27 cellular contexts compared by ENCODE assay signal in genomic region chr7:157270060-157270444, GRCh38.
DNase-seq lines count a peak whose midpoint lies in the region; ATAC-seq and TF ChIP-seq lines count a peak whose summit lies in the region.
"Had no signal": no experiment of that assay in that cellular context is flagged by ENCODE, and none has a peak within 500 bp of the region (broad histone marks: within the 10 kb centered on the region; RNA-seq: fewer than 3 reads in every experiment).

No MANE protein-coding gene starts in this region.

- BruUV-seq in PC-9 (replicated peaks; lab: Mats Ljungman, UMichigan), result no TSS peak

- H3K36me3 ChIP-seq in CD4-positive, alpha-beta memory T cell (ENCODE audit: insufficient read depth, low read length), result peaks cover 15% of the 10 kb centered on the region
- peaks cover 16 to 37% of the 10 kb centered on the region in 2 donors for H3K36me3 ChIP-seq in ascending aorta
- H3K36me3 ChIP-seq in PC-9 (ENCODE audit: low read depth), result 0 out of 2 replicates have a peak, but pooled peaks cover 16% of the 10 kb centered on the region

- H3K27ac ChIP-seq in CD4-positive, alpha-beta memory T cell (ENCODE audit: low read depth, low read length), result no peak overlapping the region
- H3K27ac ChIP-seq in ascending aorta, result peak overlapping the region; percentile 94 to 95
- H3K27ac ChIP-seq in PC-9, result no peak overlapping the region
- H3K27ac ChIP-seq: lower lobe of right lung, psoas muscle, testis had no signal

- H3K27me3 Mint-ChIP-seq in CD4-positive, alpha-beta memory T cell, result peaks cover 0 to 1% of the 10 kb centered on the region in 2 donors
- H3K27me3 Mint-ChIP-seq: activated CD4-positive, alpha-beta T cell treated with anti-CD3 and anti-CD28 coated beads, Interleukin-2, amount 10 ng/mL, durations not matched to agents 7 days and 5 days; naive thymus-derived CD8-positive, alpha-beta T cell had no signal

- peaks cover 51% of the 10 kb centered on the region for H3F3A ChIP-seq in PC-9 (ENCODE audit: insufficient read depth, low read depth)

- H3K4me1 Mint-ChIP-seq in CD4-positive, alpha-beta memory T cell, result peaks cover 12 to 25% (median 19%) of the 10 kb centered on the region in 4 donors

- no peaks in the 10 kb centered on the region for H3K9me2 ChIP-seq in PC-9 (ENCODE audit: insufficient read depth)

- H3K4me1 ChIP-seq in CD4-positive, alpha-beta memory T cell (ENCODE audit: insufficient read depth, low read length), result peaks cover 24% of the 10 kb centered on the region
- H3K4me1 ChIP-seq in ascending aorta (peaks cover 21 to 25% of the 10 kb centered on the region in 2 donors), PC-9 (replicated peaks; ENCODE audit: insufficient read depth) (no peaks in the 10 kb centered on the region)

- H2AFZ ChIP-seq in PC-9, result no peak overlapping the region

- no peak for ATAC-seq in sciatic nerve
- ATAC-seq: activated naive CD4-positive, alpha-beta T cell treated with anti-CD3 and anti-CD28 coated beads, Interleukin-2, amount 50 U/mL, for 72 hours; HCT116; lower lobe of right lung; naive thymus-derived CD8-positive, alpha-beta T cell; Panc1; psoas muscle had no signal

- POLR2A ChIA-PET in CD4-positive, alpha-beta memory T cell (lab: Charles Lee; ENCODE audit: partially characterized antibody), result interaction anchor here (0.8 kb wide), 1 partner anchor 32 kb away, joined by 5 read pairs; no protein-coding TSS in a partner anchor
- POLR2A ChIA-PET in PC-9 (lab: Charles Lee; ENCODE audit: unreplicated experiment), result no interaction called here

- H3K27ac Mint-ChIP-seq in CD4-positive, alpha-beta memory T cell, result peak overlapping the region; percentile 58 to 91 (median 72)
- H3K27ac Mint-ChIP-seq: activated CD4-positive, alpha-beta T cell treated with anti-CD3 and anti-CD28 coated beads, Interleukin-2, amount 10 ng/mL, durations not matched to agents 7 days and 5 days had no signal

- no peak overlapping the region for H3K4me2 ChIP-seq in PC-9

- H3K4me3 ChIP-seq in CD4-positive, alpha-beta memory T cell (ENCODE audit: low read length in 2 of 2), result no peak overlapping the region
- no peak overlapping the region for H3K4me3 ChIP-seq in ascending aorta
- H3K4me3 ChIP-seq in PC-9, result no peak overlapping the region
- H3K4me3 ChIP-seq: lower lobe of right lung, psoas muscle, testis had no signal

- TF ChIP-seq CTCF in ascending aorta (IDR thresholded peaks at IDR 0.05), result no peak
- no peak for TF ChIP-seq CTCF in PC-9 (conservative IDR thresholded peaks at IDR 0.05)

- CTCF ChIA-PET in CD4-positive, alpha-beta memory T cell (lab: Charles Lee; ENCODE audit: partially characterized antibody), result interaction anchor here (2.7 kb wide), 1 partner anchor 19 kb away, joined by 11 read pairs; no protein-coding TSS in a partner anchor
- CTCF ChIA-PET in PC-9 (lab: Charles Lee), result no interaction called here

- H3K27me3 ChIP-seq in CD4-positive, alpha-beta memory T cell (ENCODE audit: insufficient read depth, low read length), result no peaks in the 10 kb centered on the region
- H3K27me3 ChIP-seq in ascending aorta (no peaks in the 10 kb centered on the region), PC-9 (ENCODE audit: insufficient read depth, low read depth) (no peaks in the 10 kb centered on the region)
- H3K27me3 ChIP-seq: testis had no signal

- H3K9me3 ChIP-seq in CD4-positive, alpha-beta memory T cell (ENCODE audit: control insufficient read depth in 1 of 2, low read length in 2 of 2), result no peaks in the 10 kb centered on the region
- no peaks in the 10 kb centered on the region for H3K9me3 ChIP-seq in ascending aorta
- H3K9me3 ChIP-seq in PC-9 (ENCODE audit: insufficient read depth, low read depth), result no peaks in the 10 kb centered on the region
- H3K9me3 ChIP-seq: lower lobe of right lung, psoas muscle, testis had no signal

- peaks cover 0 to 1% (median 0%) of the 10 kb centered on the region in 8 donors for H3K9me3 Mint-ChIP-seq in CD4-positive, alpha-beta memory T cell
- H3K9me3 Mint-ChIP-seq: activated CD4-positive, alpha-beta T cell treated with anti-CD3 and anti-CD28 coated beads, Interleukin-2, amount 10 ng/mL, durations not matched to agents 7 days and 5 days; activated naive CD4-positive, alpha-beta T cell treated with anti-CD3 and anti-CD28 coated beads, Interleukin-2, amount 50 U/mL, for 72 hours; naive thymus-derived CD8-positive, alpha-beta T cell had no signal

- intact Hi-C loops in CD4-positive, alpha-beta memory T cell (cut with micrococcal nuclease), result loop anchor here (5.0 kb wide), 2 partner anchors 67 to 298 kb away; partner anchors contain the start of gene DNAJB6
- intact Hi-C loops in ascending aorta (cut with DNase I), result loop anchor here (5.0 kb wide), 1 partner anchor 323 kb away; the partner anchor contains the start of gene NOM1
- intact Hi-C loops in sciatic nerve (cut with DNase I), result no loop called here
- intact Hi-C loops in PC-9 (cut with micrococcal nuclease; ENCODE audit: unreplicated experiment), result no loop called here

- H3K79me2 ChIP-seq in PC-9 (ENCODE audit: low read depth), result no peaks in the 10 kb centered on the region

- 0 out of 2 replicates have a peak, but pooled peaks cover 6% of the 10 kb centered on the region for H4K20me1 ChIP-seq in PC-9 (ENCODE audit: insufficient read depth)

- no peak for DNase-seq in CD4-positive, alpha-beta memory T cell
- DNase-seq in HCEC 1CT (peak; percentile 0), ascending aorta (ENCODE audit: low spot score in 2 of 2) (peak in 1 of 2 donors; percentile 52), sciatic nerve (ENCODE audit: low spot score) (peak; percentile 22), cortex of kidney (lab: John Stamatoyannopoulos, UW) (no peak), PC-9 (no peak), NCI-H748 (lab: John Stamatoyannopoulos, UW; ENCODE audit: unreplicated experiment) (no peak)
- DNase-seq: activated CD4-positive, alpha-beta T cell treated with anti-CD3 and anti-CD28 coated beads, Interleukin-2, amount 10 ng/mL, durations not matched to agents 7 days and 5 days; activated CD8-positive, alpha-beta memory T cell treated with anti-CD3 and anti-CD28 coated beads, Interleukin-2, amount 50 U/mL, for 4 hours; anterior cingulate cortex; Calu3; DND-41; GF-D8; hippocampal formation; lower lobe of right lung; naive thymus-derived CD8-positive, alpha-beta T cell; NCI-H146; NCI-H226; NCI-H526 treated with DMSO at 0.1 percent for 48 hours; nucleus accumbens; psoas muscle; SHP77 treated with DMSO at 0.1 percent for 48 hours; stimulated activated naive CD4-positive, alpha-beta T cell treated with Interleukin-2 at 50 U/mL for 16 hours; testis had no signal

- H3K36me3 Mint-ChIP-seq in CD4-positive, alpha-beta memory T cell, result peaks cover 30 to 46% of the 10 kb centered on the region in 2 donors

- peak overlapping the region in 7 of 8 donors; percentile 3 to 71 (median 40) for H3K4me3 Mint-ChIP-seq in CD4-positive, alpha-beta memory T cell
- H3K4me3 Mint-ChIP-seq: activated CD4-positive, alpha-beta T cell treated with anti-CD3 and anti-CD28 coated beads, Interleukin-2, amount 10 ng/mL, durations not matched to agents 7 days and 5 days; naive thymus-derived CD8-positive, alpha-beta T cell had no signal

Comparison
In these comparisons a context has a peak if more than half of its experiments do, and no peak if none do; other contexts are left out.
1. DNase-seq: peak in HCEC 1CT (single experiment) and sciatic nerve (single experiment); none in CD4-positive, alpha-beta memory T cell (0 of 5), cortex of kidney (single experiment), PC-9 (0 of 2) and NCI-H748 (single experiment).
2. H3K27ac ChIP-seq: peak in ascending aorta (2 of 2); none in CD4-positive, alpha-beta memory T cell (single experiment) and PC-9 (single experiment).
3. intact Hi-C loops: an anchor here in CD4-positive, alpha-beta memory T cell (5.0 kb wide) and ascending aorta (5.0 kb wide); none called in sciatic nerve and PC-9.